20 cellular contexts compared by ENCODE assay signal in the genomic region with DNA sequence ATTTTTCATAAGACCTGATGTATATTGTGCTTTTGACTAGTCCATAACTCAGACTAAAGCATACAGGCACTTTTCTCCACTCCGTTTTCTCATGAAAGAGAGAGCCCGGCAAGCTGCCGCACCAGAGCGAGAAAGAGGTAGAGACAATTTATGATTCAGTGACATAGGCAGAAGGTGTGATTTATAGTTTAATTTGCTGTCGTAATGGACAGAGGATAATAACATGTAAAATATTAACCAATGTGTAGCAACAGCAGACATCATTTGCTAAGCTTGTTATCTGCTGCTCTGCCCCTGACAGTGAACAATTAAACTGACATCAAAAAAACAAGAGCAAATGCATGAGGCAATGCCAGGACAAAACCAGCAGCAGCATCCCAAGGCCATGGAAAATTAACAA.
A peak's percentile ranks its signal among the peaks of the same experiment; 100 is the strongest.
DNase-seq lines count a peak whose midpoint lies in the region; ATAC-seq, FAIRE-seq and TF ChIP-seq lines count a peak whose summit lies in the region.
"Had no signal": no experiment of that assay in that cellular context is flagged by ENCODE, and none has a peak within 500 bp of the region (broad histone marks: within the 10 kb centered on the region; RNA-seq: fewer than 3 reads in every experiment).

No MANE protein-coding gene starts in this region.

- H2BK20ac ChIP-seq in IMR-90 (ENCODE audit: low read depth, low read length) = no peak overlapping the region

- no CpG with 5 or more reads among the region's 5 CpGs for WGBS in IMR-90 (ENCODE audit: extremely low coverage in 2 of 2, insufficient read length in 1 of 2), 2 experiments
- WGBS in small intestine, 3 donors = 18 to 55% (median 33%) methylated on average over 5 of the region's 5 CpGs

- H3K27ac ChIP-seq in IMR-90 (ENCODE audit: insufficient read depth, low read length) = no peak overlapping the region
- H3K27ac ChIP-seq in small intestine (ENCODE audit: low read depth in 1 of 2, low read length in 1 of 2) = no peak overlapping the region
- H3K27ac ChIP-seq: 22Rv1; A549; BLaER1 treated with 17β-estradiol and CSF1 and Interleukin-3, amounts not matched to agents 10 nM and 100 nM; C4-2B had no signal

- H4K91ac ChIP-seq in IMR-90 (ENCODE audit: insufficient read depth, low read depth, low read length) = no peak overlapping the region

- H3K14ac ChIP-seq in IMR-90 (replicated peaks; ENCODE audit: low read depth, low read length) = no peak overlapping the region

- CTCF ChIA-PET in IMR-90 (lab: Yijun Ruan, JAX) = no interaction called here

- H4K5ac ChIP-seq in IMR-90 (ENCODE audit: low read depth, low read length) = no peak overlapping the region

- dilution Hi-C loops in IMR-90 (cut with HindIII; ENCODE audit: low sequenced_read_pairs, unreplicated experiment) = no loop called here

- no peaks in the 10 kb centered on the region; the same call in 1 of the 2 replicates for H3K9me1 ChIP-seq in IMR-90 (ENCODE audit: insufficient read depth, low read length)

- no peaks in the 10 kb centered on the region for H3K9me3 ChIP-seq in IMR-90 (ENCODE audit: control insufficient read depth, insufficient read depth, low read length)
- H3K9me3 ChIP-seq in small intestine (ENCODE audit: control insufficient read depth, low read depth) = no peaks in the 10 kb centered on the region
- H3K9me3 ChIP-seq: A549; BLaER1 treated with 17β-estradiol and CSF1 and Interleukin-3, amounts not matched to agents 10 nM and 100 nM; Caco-2 had no signal

- intact Hi-C loops in IMR-90 (cut with micrococcal nuclease) = no loop called here

- no peak overlapping the region for H2BK5ac ChIP-seq in IMR-90 (ENCODE audit: low read depth, low read length, poor library complexity, severe bottlenecking)

- no peak overlapping the region for H2AK5ac ChIP-seq in IMR-90 (ENCODE audit: low read depth, low read length)

- H4K8ac ChIP-seq in IMR-90 (ENCODE audit: low read depth in 2 of 2, low read length in 2 of 2) = no peak overlapping the region

- H2AK9ac ChIP-seq in IMR-90 (replicated peaks; ENCODE audit: low read depth, low read length, poor library complexity) = no peak overlapping the region

- H2AFZ ChIP-seq in IMR-90 (replicated peaks; ENCODE audit: low read length, poor library complexity) = peak overlapping the region; percentile 10

- no peak overlapping the region for H3K4ac ChIP-seq in IMR-90 (ENCODE audit: low read depth, low read length)

- ATAC-seq in IMR-90 (ENCODE audit: low read depth) = no peak
- ATAC-seq in GM18868 (IDR thresholded peaks at IDR 0.05; ENCODE audit: unreplicated experiment) = no peak
- ATAC-seq: A549; CD8-positive, alpha-beta T cell had no signal

- no peak overlapping the region for H3K4me2 ChIP-seq in IMR-90 (ENCODE audit: low read depth, low read length)
- H3K4me2 ChIP-seq: A549; BLaER1 treated with 17β-estradiol and CSF1 and Interleukin-3, amounts not matched to agents 10 nM and 100 nM had no signal

- H3K79me1 ChIP-seq in IMR-90 (ENCODE audit: low read depth in 1 of 2, low read length in 2 of 2) = no peaks in the 10 kb centered on the region

- in situ Hi-C loops in IMR-90 (cut with MboI; ENCODE audit: low sequenced_read_pairs) = no loop called here

- H3K4me1 ChIP-seq in IMR-90 (ENCODE audit: control insufficient read depth, insufficient read depth, low read length) (no peaks in the 10 kb centered on the region), small intestine (ENCODE audit: control insufficient read depth in 2 of 2, insufficient read depth in 1 of 2, low read depth in 1 of 2, low read length in 1 of 2) (no peaks in the 10 kb centered on the region)
- H3K4me1 ChIP-seq: A549; BLaER1 treated with 17β-estradiol and CSF1 and Interleukin-3, amounts not matched to agents 10 nM and 100 nM; Caco-2 had no signal

- FAIRE-seq in small intestine (lab: Jason Lieb, UNC) = no peak
- FAIRE-seq: A549, D721Med, G401.6, GM12891 had no signal

- H3K9ac ChIP-seq in IMR-90 (ENCODE audit: low read depth, low read length) = no peak overlapping the region
- H3K9ac ChIP-seq: BLaER1 treated with 17β-estradiol and CSF1 and Interleukin-3, amounts not matched to agents 10 nM and 100 nM had no signal

- POLR2A ChIA-PET in IMR-90 (lab: Charles Lee; ENCODE audit: unreplicated experiment) = no interaction called here

- no peak overlapping the region for H3K56ac ChIP-seq in IMR-90 (ENCODE audit: extremely low read depth, insufficient read depth, low read length)

- no peak overlapping the region for H3K18ac ChIP-seq in IMR-90 (ENCODE audit: low read depth, low read length)

- H2BK120ac ChIP-seq in IMR-90 (ENCODE audit: low read depth, low read length) = no peak overlapping the region

- H3K23ac ChIP-seq in IMR-90 (ENCODE audit: low read depth, low read length) = no peak overlapping the region

- TF ChIP-seq POLR2A in IMR-90 (IDR thresholded peaks at IDR 0.05; ENCODE audit: low read depth, low read length) = no peak

- no peak for TF ChIP-seq CTCF in IMR-90 (conservative IDR thresholded peaks at IDR 0.05; ENCODE audit: low read depth, low read length)

- H3K36me3 ChIP-seq in IMR-90 (ENCODE audit: control insufficient read depth, insufficient read depth, low read length) = no peaks in the 10 kb centered on the region
- H3K36me3 ChIP-seq in small intestine (ENCODE audit: control insufficient read depth in 2 of 2, insufficient read depth in 2 of 2, low read length in 2 of 2) = no peaks in the 10 kb centered on the region
- H3K36me3 ChIP-seq: BLaER1 treated with 17β-estradiol and CSF1 and Interleukin-3, amounts not matched to agents 10 nM and 100 nM had no signal

- no TSS peak for BruUV-seq in IMR-90 (replicated peaks; lab: Mats Ljungman, UMichigan)

- no peak for TF ChIP-seq RAD21 in IMR-90 (IDR thresholded peaks at IDR 0.05; ENCODE audit: low read length)

- DNase-seq in NCI-H1417 (lab: John Stamatoyannopoulos, UW) (peak in 2 of 3 experiments; percentile 42 to 78), NCI-H1417 treated with DMSO at 0.1 percent for 48 hours (lab: John Stamatoyannopoulos, UW) (no peak), IMR-90 (no peak), small intestine (peak; percentile 61)
- DNase-seq in activated effector memory CD4-positive, alpha-beta T cell treated with anti-CD3 and anti-CD28 coated beads, Interleukin-2, amount 50 U/mL, for 16 hours = no peak
- DNase-seq: AML-193; Caco-2; Calu3; CD4-positive, alpha-beta T cell; CD8-positive, alpha-beta T cell; DMS79 treated with DMSO at 0.1 percent for 48 hours; GF-D8 had no signal

- H3K27me3 ChIP-seq in IMR-90 (ENCODE audit: control insufficient read depth, insufficient read depth, low read length) (peaks cover 3% of the 10 kb centered on the region), small intestine (ENCODE audit: control insufficient read depth in 2 of 2, insufficient read depth in 2 of 2, low read length in 2 of 2) (no peaks in the 10 kb centered on the region)
- H3K27me3 ChIP-seq: BLaER1 treated with 17β-estradiol and CSF1 and Interleukin-3, amounts not matched to agents 10 nM and 100 nM had no signal

- no peak overlapping the region for H2BK15ac ChIP-seq in IMR-90 (ENCODE audit: low read depth, low read length)

- H3K4me3 ChIP-seq in IMR-90 (ENCODE audit: insufficient read depth, low read depth, low read length) (no peak overlapping the region), small intestine (ENCODE audit: low read depth in 1 of 2, low read length in 2 of 2) (no peak overlapping the region)
- H3K4me3 ChIP-seq: A549; BLaER1 treated with 17β-estradiol and CSF1 and Interleukin-3, amounts not matched to agents 10 nM and 100 nM had no signal

- no peaks in the 10 kb centered on the region for H4K20me1 ChIP-seq in IMR-90 (ENCODE audit: insufficient read depth, low read length)
- H4K20me1 ChIP-seq: BLaER1 treated with 17β-estradiol and CSF1 and Interleukin-3, amounts not matched to agents 10 nM and 100 nM had no signal

TF ChIP-seq in IMR-90, 13 proteins besides CTCF, POLR2A, EP300 and RAD21:
- TF ChIP-seq MAFK (IDR thresholded peaks at IDR 0.05; ENCODE audit: low read depth, low read length) (no peak), MAZ (IDR thresholded peaks at IDR 0.05; ENCODE audit: borderline replicate concordance, low read depth, low read length) (no peak), MXI1 (IDR thresholded peaks at IDR 0.05; ENCODE audit: borderline replicate concordance, low read depth, low read length) (no peak), RCOR1 (IDR thresholded peaks at IDR 0.05; ENCODE audit: insufficient replicate concordance, low read length) (no peak), FOS (IDR thresholded peaks at IDR 0.05; ENCODE audit: low read depth, low read length) (no peak), CEBPB (IDR thresholded peaks at IDR 0.05; ENCODE audit: low read depth, low read length) (no peak)
- TF ChIP-seq, protein P1, sequence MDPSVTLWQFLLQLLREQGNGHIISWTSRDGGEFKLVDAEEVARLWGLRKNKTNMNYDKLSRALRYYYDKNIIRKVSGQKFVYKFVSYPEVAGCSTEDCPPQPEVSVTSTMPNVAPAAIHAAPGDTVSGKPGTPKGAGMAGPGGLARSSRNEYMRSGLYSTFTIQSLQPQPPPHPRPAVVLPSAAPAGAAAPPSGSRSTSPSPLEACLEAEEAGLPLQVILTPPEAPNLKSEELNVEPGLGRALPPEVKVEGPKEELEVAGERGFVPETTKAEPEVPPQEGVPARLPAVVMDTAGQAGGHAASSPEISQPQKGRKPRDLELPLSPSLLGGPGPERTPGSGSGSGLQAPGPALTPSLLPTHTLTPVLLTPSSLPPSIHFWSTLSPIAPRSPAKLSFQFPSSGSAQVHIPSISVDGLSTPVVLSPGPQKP (IDR thresholded peaks at IDR 0.05; ENCODE audit: borderline replicate concordance, low read depth, low read length) = no peak

Comparison
In these comparisons a context has a peak if more than half of its experiments do, and no peak if none do; other contexts are left out.
1. DNase-seq: peak in NCI-H1417 (2 of 3) and small intestine (single experiment); none in NCI-H1417 treated with DMSO at 0.1 percent for 48 hours (single experiment), IMR-90 (single experiment) and activated effector memory CD4-positive, alpha-beta T cell treated with anti-CD3 and anti-CD28 coated beads, Interleukin-2, amount 50 U/mL, for 16 hours (single experiment).